12 cellular contexts compared by ENCODE assay signal in the genomic region with DNA sequence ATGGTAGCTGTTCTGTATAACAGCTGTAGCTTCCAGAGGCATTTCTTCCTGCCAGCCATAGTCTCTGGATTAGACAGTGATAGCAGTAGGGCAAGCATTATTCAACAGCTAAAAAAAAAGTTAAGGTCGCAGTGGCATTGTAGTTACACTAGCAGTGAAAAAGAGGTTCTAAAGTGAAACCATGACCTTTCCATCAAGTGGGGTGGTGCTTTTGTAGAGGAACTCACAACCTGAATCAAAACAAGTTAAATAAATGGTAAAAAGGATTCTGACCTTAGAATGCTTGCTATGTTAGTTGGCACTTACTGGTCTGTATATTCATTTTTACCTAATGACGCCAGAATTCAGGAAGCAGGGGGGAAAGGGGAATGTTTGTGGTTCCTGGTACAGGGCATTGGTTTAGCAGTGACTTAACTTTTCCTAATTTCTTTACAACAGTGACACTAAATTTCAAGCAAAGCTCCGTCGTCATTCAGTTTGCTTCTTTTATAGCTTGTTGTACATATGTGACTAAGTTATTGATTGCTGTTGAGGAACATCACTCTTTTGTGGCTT. TPM values are rescaled to one million over a fixed set of nuclear protein-coding genes. Genes with fewer than 3 reads are reported as not detected.
DNase-seq lines count a peak whose midpoint lies in the region; TF ChIP-seq lines count a peak whose summit lies in the region.
"Had no signal": no experiment of that assay in that cellular context is flagged by ENCODE, and none has a peak within 500 bp of the region (broad histone marks: within the 10 kb centered on the region; RNA-seq: fewer than 3 reads in every experiment).

No MANE protein-coding gene starts in this region.

- DNase-seq in NCI-H82 (lab: John Stamatoyannopoulos, UW) (peak; percentile 13), NCI-H82 treated with DMSO at 0.1 percent for 48 hours (lab: John Stamatoyannopoulos, UW; ENCODE audit: unreplicated experiment) (no peak), foreskin fibroblast (peak; percentile 67 to 72), smooth muscle cell (lab: John Stamatoyannopoulos, UW; ENCODE audit: unreplicated experiment) (no peak), GDM1 (lab: John Stamatoyannopoulos, UW) (no peak), AG08395 (ENCODE audit: low spot score) (no peak), occipital lobe (lab: John Stamatoyannopoulos, UW) (no peak)
- DNase-seq: NCI-H446 treated with DMSO at 0.1 percent for 48 hours, retina had no signal

- H3K9ac ChIP-seq in smooth muscle cell (ENCODE audit: low read depth), result peak overlapping the region; percentile 21

- TF ChIP-seq CTCF in WI38 (IDR thresholded peaks at IDR 0.05; ENCODE audit: low read depth, low read length) (no peak), foreskin fibroblast (IDR thresholded peaks at IDR 0.05; ENCODE audit: low read depth, low read length) (no peak), smooth muscle cell (IDR thresholded peaks at IDR 0.05; ENCODE audit: borderline replicate concordance, insufficient read depth, poor library complexity, severe bottlenecking) (no peak)

- no peaks in the 10 kb centered on the region for H3K36me3 ChIP-seq in smooth muscle cell (ENCODE audit: low read depth)

- no peaks in the 10 kb centered on the region for H3K9me3 ChIP-seq in smooth muscle cell (replicated peaks; ENCODE audit: low read depth)

- H2AFZ ChIP-seq in smooth muscle cell (ENCODE audit: low read depth), result no peak overlapping the region

- H3K27me3 ChIP-seq in smooth muscle cell (ENCODE audit: low read depth), result no peaks in the 10 kb centered on the region

- 75% methylated on average over 4 of the region's 4 CpGs for WGBS in smooth muscle cell (ENCODE audit: low lambda C conversion rate)

- H3K4me2 ChIP-seq in smooth muscle cell, result peak overlapping the region; percentile 16

- peaks cover 90% of the 10 kb centered on the region for H4K20me1 ChIP-seq in smooth muscle cell (ENCODE audit: low read depth)

- H3K4me1 ChIP-seq in smooth muscle cell (ENCODE audit: low read depth), result no peaks in the 10 kb centered on the region

- H3F3A ChIP-seq in smooth muscle cell (ENCODE audit: low read depth), result no peaks in the 10 kb centered on the region

- H3K79me2 ChIP-seq in smooth muscle cell (ENCODE audit: low read depth), result peaks cover 71% of the 10 kb centered on the region

- H3K27ac ChIP-seq in smooth muscle cell (ENCODE audit: low read depth), result peak overlapping the region; percentile 88
- H3K27ac ChIP-seq: 22Rv1 had no signal

- H3K4me3 ChIP-seq in WI38 (ENCODE audit: low read depth, low read length) (peak overlapping the region; percentile 45), foreskin fibroblast (ENCODE audit: low read depth in 1 of 2, low read length in 2 of 2) (no peak overlapping the region), smooth muscle cell (no peak overlapping the region)

RNA-seq across cellular contexts. Expression of a gene that starts 55.0 kb away (rescaled TPM):
- total RNA-seq in smooth muscle cell (53.5 and 56.4 TPM in 2 replicates), occipital lobe (16.5 TPM)
- polyA plus RNA-seq in smooth muscle cell, result 44.4 and 52.8 TPM in 2 replicates

RNA-seq across cellular contexts. Expression of a gene that starts 59.1 kb away (rescaled TPM):
- total RNA-seq in smooth muscle cell (not detected in 2 replicates), occipital lobe (not detected)
- 2.0 TPM in 2 replicates for polyA plus RNA-seq in smooth muscle cell
- total RNA-seq: T-helper 2 cell treated with Interferon-gamma antibody and Interleukin-4, amounts not matched to agents 100 ng/mL and 5 ng/mL, for 36 hours had no signal

Comparison
In these comparisons a context has a peak if more than half of its experiments do, and no peak if none do; other contexts are left out.
1. DNase-seq: peak in NCI-H82 (single experiment) and foreskin fibroblast (2 of 2); none in NCI-H82 treated with DMSO at 0.1 percent for 48 hours (single experiment), smooth muscle cell (single experiment), GDM1 (single experiment), AG08395 (single experiment) and occipital lobe (single experiment).